8 cellular contexts compared by ENCODE assay signal in genomic region chr2:218400167-218400929, GRCh38. TPM values are rescaled to one million over a fixed set of nuclear protein-coding genes. Genes with fewer than 3 reads are reported as not detected.
DNase-seq lines count a peak whose midpoint lies in the region; ATAC-seq and TF ChIP-seq lines count a peak whose summit lies in the region.

No MANE protein-coding gene starts in this region.

- TF ChIP-seq CTCF in HFF-Myc (IDR thresholded peaks at IDR 0.05; ENCODE audit: low read depth, low read length, missing control alignments) (no peak), epithelial cell of esophagus (IDR thresholded peaks at IDR 0.05; ENCODE audit: insufficient read depth, low read depth, low read length, missing control alignments) (no peak)

- no peak for ATAC-seq in GM19324 (IDR thresholded peaks at IDR 0.05; ENCODE audit: low FRiP score, unreplicated experiment)
- ATAC-seq in GM18870 (IDR thresholded peaks at IDR 0.05; ENCODE audit: unreplicated experiment): no peak

- H3K36me3 ChIP-seq in muscle layer of duodenum (ENCODE audit: control insufficient read depth in 1 of 2, insufficient read depth in 2 of 2, low read length in 2 of 2): peaks cover 7 to 34% of the 10 kb centered on the region in 2 donors

- no peaks in the 10 kb centered on the region for H3K9me3 ChIP-seq in muscle layer of duodenum (ENCODE audit: control insufficient read depth in 1 of 2, low read length in 2 of 2)

- peak overlapping the region; percentile 84 for H3K27ac ChIP-seq in muscle layer of duodenum (ENCODE audit: low read length)

- DNase-seq in AG08396 (ENCODE audit: low spot score) (peak; percentile 34), HFF-Myc (ENCODE audit: extremely low read depth, low read depth) (no peak), epithelial cell of esophagus (ENCODE audit: low read depth) (peak; percentile 28), ureter (ENCODE audit: low spot score) (peak; percentile 74)
- DNase-seq in activated CD4-positive, alpha-beta T cell treated with anti-CD3 and anti-CD28 coated beads, Interleukin-2, amount 50 U/mL, for 1 hour: peak; percentile 38

- peaks cover 11 to 49% of the 10 kb centered on the region in 2 donors for H3K4me1 ChIP-seq in muscle layer of duodenum (ENCODE audit: control insufficient read depth in 1 of 2, insufficient read depth in 2 of 2, low read length in 2 of 2)

- H3K4me3 ChIP-seq in HFF-Myc (replicated peaks; ENCODE audit: low read depth, low read length) (peak overlapping the region; percentile 76), epithelial cell of esophagus (ENCODE audit: low read length) (peak overlapping the region; percentile 63), muscle layer of duodenum (ENCODE audit: low read depth in 1 of 2, low read length in 2 of 2) (peak overlapping the region; percentile 55 to 88)

- no peaks in the 10 kb centered on the region for H3K27me3 ChIP-seq in muscle layer of duodenum (ENCODE audit: low read depth, low read length)

RNA-seq across cellular contexts. Expression of gene CTDSP1, which starts 0.7 kb away (rescaled TPM):
- total RNA-seq in ureter: 153 TPM

RNA-seq across cellular contexts. Expression of gene SLC11A1, which starts 18.3 kb away (rescaled TPM):
- 16.5 TPM for total RNA-seq in ureter

RNA-seq across cellular contexts. Expression of gene VIL1, which starts 18.6 kb away (rescaled TPM):
- total RNA-seq in ureter: not detected

RNA-seq across cellular contexts. Expression of gene CATIP, which starts 43.7 kb away (rescaled TPM):
- total RNA-seq in ureter: not detected
